8 cellular contexts compared by ENCODE assay signal in genomic region chr17:42744806-42745617, GRCh38. TPM values are rescaled to one million over a fixed set of nuclear protein-coding genes. Genes with fewer than 3 reads are reported as not detected.
DNase-seq lines count a peak whose midpoint lies in the region; ATAC-seq, FAIRE-seq and TF ChIP-seq lines count a peak whose summit lies in the region.

Gene EZH1 (minus strand): TSS chr17:42745040. CDS start chr17:42728941, 16,099 bp downstream.

- no peak for TF ChIP-seq RAD21 in H1 (IDR thresholded peaks at IDR 0.05 in 1 of 2, conservative IDR thresholded peaks at IDR 0.05 in 1 of 2; ENCODE audit: low read depth in 2 of 2, low read length in 2 of 2)

- no peak for TF ChIP-seq CTCF in CD8-positive, alpha-beta T cell (IDR thresholded peaks at IDR 0.05)
- no peak for TF ChIP-seq CTCF in H1 (IDR thresholded peaks at IDR 0.05; ENCODE audit: control extremely low read depth in 1 of 3, insufficient read depth in 1 of 3, low read depth in 1 of 3, low read length in 3 of 3)

- intact Hi-C loops in CD8-positive, alpha-beta T cell (cut with DNase I, micrococcal nuclease): loop anchor here (1.0 to 10.0 kb wide), 10 partner anchors 28 to 740 kb away; partner anchors contain the start of genes RETREG3 (in 2 of the 2), TUBG1 (in 2 of the 2), VPS25 (in 2 of the 2) and BECN1 (in 1 of the 2)

- H3K4ac ChIP-seq in H1 (replicated peaks; ENCODE audit: insufficient read length, low read depth, low read length) (peak within 1 kb of the TSS; percentile 65), mesenchymal stem cell (ENCODE audit: low read depth in 1 of 2, low read length in 2 of 2) (peak within 1 kb of the TSS in 1 of 2 experiments; percentile 56)

- peaks cover 11% of the 10 kb centered on the region for H3K36me3 Mint-ChIP-seq in CD8-positive, alpha-beta T cell
- no peaks in the 10 kb centered on the region for H3K36me3 Mint-ChIP-seq in activated CD8-positive, alpha-beta memory T cell treated with anti-CD3 and anti-CD28 coated beads, Interleukin-2, amount 10 ng/mL, durations not matched to agents 7 days and 5 days

- H3K23ac ChIP-seq in H1 (ENCODE audit: insufficient read length) (no peak within 1 kb of the TSS), mesenchymal stem cell (ENCODE audit: low read length in 2 of 2) (no peak within 1 kb of the TSS)

- FAIRE-seq in HTR-8/SVneo (lab: Jason Lieb, UNC): peak; percentile 100
- no peak for FAIRE-seq in H1 (lab: Jason Lieb, UNC)

- peak within 1 kb of the TSS; percentile 62 for H3K27ac ChIP-seq in CD8-positive, alpha-beta T cell (ENCODE audit: low read depth, low read length)
- H3K27ac ChIP-seq in H1 (ENCODE audit: low read depth, low read length) (peak within 1 kb of the TSS; percentile 85), mesenchymal stem cell (ENCODE audit: low read length, poor library complexity, severe bottlenecking) (peak within 1 kb of the TSS; percentile 63)

- H3K18ac ChIP-seq in H1 (ENCODE audit: extremely low read depth, low read length) (peak within 1 kb of the TSS; percentile 95), mesenchymal stem cell (ENCODE audit: low read depth in 1 of 2, low read length in 2 of 2) (peak within 1 kb of the TSS in 1 of 2 experiments; percentile 93)

- peaks cover 0 to 12% of the 10 kb centered on the region in 2 experiments; a peak in 3 of 4 replicates for H3K79me2 ChIP-seq in H1 (ENCODE audit: control insufficient read depth in 1 of 2, insufficient read depth in 2 of 2, low read length in 2 of 2)

- peak within 1 kb of the TSS; percentile 95 for H4K5ac ChIP-seq in H1 (ENCODE audit: insufficient read length, low read depth, low read length)

- no peak for TF ChIP-seq EP300 in H1 (IDR thresholded peaks at IDR 0.05; ENCODE audit: borderline replicate concordance in 1 of 2, low read depth in 2 of 2, low read length in 2 of 2)

- peak within 1 kb of the TSS; percentile 96 for H3K27ac Mint-ChIP-seq in CD8-positive, alpha-beta T cell
- peak within 1 kb of the TSS; percentile 90 for H3K27ac Mint-ChIP-seq in activated CD8-positive, alpha-beta memory T cell treated with anti-CD3 and anti-CD28 coated beads, Interleukin-2, amount 10 ng/mL, durations not matched to agents 7 days and 5 days

- H3K56ac ChIP-seq in H1 (replicated peaks; ENCODE audit: insufficient read length, low read depth, low read length): peak within 1 kb of the TSS; percentile 33

- H3K23me2 ChIP-seq in H1 (ENCODE audit: low read depth, low read length): peaks cover 2% of the 10 kb centered on the region; the same call in 1 of the 2 replicates

- H3K14ac ChIP-seq in H1 (ENCODE audit: insufficient read length) (no peak within 1 kb of the TSS), mesenchymal stem cell (ENCODE audit: low read length in 2 of 2) (peak within 1 kb of the TSS in 1 of 2 experiments; percentile 94)

- no peak within 1 kb of the TSS for H2BK120ac ChIP-seq in H1 (replicated peaks; ENCODE audit: low read depth, low read length)
- peak within 1 kb of the TSS; percentile 56 for H2BK120ac ChIP-seq in mesenchymal stem cell (ENCODE audit: low read depth, low read length)

- H4K8ac ChIP-seq in H1 (ENCODE audit: extremely low read depth, insufficient read depth, low read length): peak within 1 kb of the TSS; percentile 92; the same call in 1 of the 2 replicates
- peak within 1 kb of the TSS; percentile 46 for H4K8ac ChIP-seq in mesenchymal stem cell (ENCODE audit: low read length)

- H3K4me2 ChIP-seq in H1 (ENCODE audit: insufficient read depth in 1 of 2, low read depth in 2 of 2, low read length in 2 of 2) (peak within 1 kb of the TSS; percentile 79 to 80), mesenchymal stem cell (ENCODE audit: low read length, poor library complexity, severe bottlenecking) (peak within 1 kb of the TSS; percentile 88)

- no peaks in the 10 kb centered on the region for H3K36me3 ChIP-seq in CD8-positive, alpha-beta T cell (ENCODE audit: insufficient read depth, low read length)
- no peaks in the 10 kb centered on the region for H3K36me3 ChIP-seq in NT2/D1 (ENCODE audit: insufficient read depth, insufficient read length, low read length)
- no peaks in the 10 kb centered on the region for H3K36me3 ChIP-seq in H1 (ENCODE audit: control insufficient read depth in 2 of 4, insufficient read depth in 4 of 4, low read length in 3 of 4)
- H3K36me3 ChIP-seq in mesenchymal stem cell (ENCODE audit: control insufficient read depth in 1 of 2, insufficient read depth in 2 of 2, low read depth in 1 of 2, low read length in 2 of 2): peaks cover 3 to 12% of the 10 kb centered on the region in 2 experiments

- H3K9ac ChIP-seq in NT2/D1 (ENCODE audit: insufficient read length, low read depth) (peak within 1 kb of the TSS; percentile 82), H1 (replicated peaks in 1 of 4; ENCODE audit: extremely low read depth in 1 of 4, low read depth in 3 of 4, low read length in 3 of 4) (peak within 1 kb of the TSS; percentile 46 to 83 (median 73)), mesenchymal stem cell (ENCODE audit: low read length) (peak within 1 kb of the TSS; percentile 91)

- H2BK5ac ChIP-seq in H1 (ENCODE audit: low read depth, low read length): peak within 1 kb of the TSS; percentile 79
- H2BK5ac ChIP-seq in mesenchymal stem cell (ENCODE audit: low read depth, low read length, poor library complexity, severe bottlenecking): no peak within 1 kb of the TSS

- ATAC-seq in CD8-positive, alpha-beta T cell: peak; percentile 92
- peak; percentile 74 for ATAC-seq in GM19467 (IDR thresholded peaks at IDR 0.05; ENCODE audit: unreplicated experiment)
- peak; percentile 96 for ATAC-seq in activated CD8-positive, alpha-beta memory T cell treated with anti-CD3 and anti-CD28 coated beads, Interleukin-2, amount 10 ng/mL, durations not matched to agents 7 days and 5 days

- WGBS in H1 (ENCODE audit: extremely low coverage in 1 of 2, insufficient coverage in 1 of 2, insufficient read length in 1 of 2, insufficient replicate concordance in 2 of 2, low coverage in 1 of 2, low lambda C conversion rate in 2 of 2, missing lambda C conversion rate in 1 of 2), 2 experiments: 24% methylated on average over 18 of the region's 50 CpGs; no CpG with 5 or more reads in 1 of the 2 experiments
- 7% methylated on average over 50 of the region's 50 CpGs for WGBS in mesenchymal stem cell

- TF ChIP-seq POLR2A in H1 (IDR thresholded peaks at IDR 0.05; ENCODE audit: control extremely low read depth in 1 of 2, low read depth in 2 of 2, low read length in 2 of 2): peak; percentile 63 to 64; a peak in 2 of 3 replicates

- peak within 1 kb of the TSS; percentile 93 for H4K91ac ChIP-seq in H1 (replicated peaks; ENCODE audit: insufficient read length, low read length)
- H4K91ac ChIP-seq in mesenchymal stem cell (ENCODE audit: low read length): no peak within 1 kb of the TSS

- H3K4me3 Mint-ChIP-seq in CD8-positive, alpha-beta T cell: peak within 1 kb of the TSS; percentile 98
- H3K4me3 Mint-ChIP-seq in activated CD8-positive, alpha-beta memory T cell treated with anti-CD3 and anti-CD28 coated beads, Interleukin-2, amount 10 ng/mL, durations not matched to agents 7 days and 5 days: peak within 1 kb of the TSS; percentile 98

- POLR2A ChIA-PET in CD8-positive, alpha-beta T cell (lab: Charles Lee): no interaction called here
- POLR2A ChIA-PET in H1 (lab: Charles Lee; ENCODE audit: partially characterized antibody): no interaction called here

- H2AK5ac ChIP-seq in H1 (ENCODE audit: low read depth, low read length) (no peak within 1 kb of the TSS), mesenchymal stem cell (ENCODE audit: low read length, severe bottlenecking) (peak within 1 kb of the TSS; percentile 72)

- no peaks in the 10 kb centered on the region for H3K27me3 ChIP-seq in CD8-positive, alpha-beta T cell (ENCODE audit: insufficient read depth, low read length)
- H3K27me3 ChIP-seq in NT2/D1 (ENCODE audit: insufficient read depth, insufficient read length) (peaks cover 11% of the 10 kb centered on the region), H1 (replicated peaks in 1 of 4; ENCODE audit: control insufficient read depth in 3 of 4, extremely low read depth in 1 of 4, insufficient read depth in 3 of 4, low read length in 3 of 4) (peaks cover 9 to 14% (median 13%) of the 10 kb centered on the region in 4 experiments), mesenchymal stem cell (ENCODE audit: control insufficient read depth in 1 of 2, insufficient read depth in 1 of 2, low read length in 2 of 2) (peaks cover 0 to 10% of the 10 kb centered on the region in 2 experiments)

- CTCF ChIA-PET in CD8-positive, alpha-beta T cell (lab: Charles Lee): interaction anchor here (1.0 kb wide), 1 partner anchor 19 kb away, joined by 3 read pairs; no protein-coding TSS in a partner anchor
- CTCF ChIA-PET in activated CD8-positive, alpha-beta memory T cell treated with anti-CD3 and anti-CD28 coated beads, Interleukin-2, amount 10 ng/mL, durations not matched to agents 7 days and 5 days (lab: Charles Lee): interaction anchor here (1.9 kb wide), 1 partner anchor 167 kb away, joined by 7 read pairs; the partner anchor contains the start of gene PSMC3IP
- CTCF ChIA-PET in H1 (lab: Charles Lee; ENCODE audit: partially characterized antibody): no interaction called here

- H3K4me1 ChIP-seq in CD8-positive, alpha-beta T cell (ENCODE audit: insufficient read depth, low read length): peaks cover 17% of the 10 kb centered on the region
- H3K4me1 ChIP-seq in NT2/D1 (ENCODE audit: insufficient read depth, insufficient read length) (peaks cover 12% of the 10 kb centered on the region), H1 (replicated peaks in 1 of 4; ENCODE audit: control insufficient read depth in 3 of 4, insufficient read depth in 4 of 4, low read length in 3 of 4) (peaks cover 0 to 8% (median 6%) of the 10 kb centered on the region in 4 experiments; a peak in 5 of 7 replicates), mesenchymal stem cell (ENCODE audit: control insufficient read depth, insufficient read depth, low read depth, low read length) (peaks cover 9% of the 10 kb centered on the region)

- H3K4me3 ChIP-seq in CD8-positive, alpha-beta T cell (ENCODE audit: low read depth, low read length): peak within 1 kb of the TSS; percentile 72
- H3K4me3 ChIP-seq in NT2/D1 (ENCODE audit: insufficient read length, low read depth): peak within 1 kb of the TSS; percentile 60
- H3K4me3 ChIP-seq in H1 (ENCODE audit: extremely low read depth in 1 of 4, insufficient read depth in 2 of 4, low read depth in 3 of 4, low read length in 4 of 4): peak within 1 kb of the TSS; percentile 39 to 72 (median 64)
- H3K4me3 ChIP-seq in mesenchymal stem cell (ENCODE audit: insufficient read depth in 1 of 2, low read depth in 1 of 2, low read length in 2 of 2): peak within 1 kb of the TSS; percentile 72 to 77

- no peaks in the 10 kb centered on the region for H4K20me1 ChIP-seq in H1 (replicated peaks in 1 of 2; ENCODE audit: control insufficient read depth in 1 of 2, insufficient read depth in 2 of 2, low read length in 2 of 2)

- H2AFZ ChIP-seq in H1 (ENCODE audit: low read length) (0 out of 2 replicates have a peak within 1 kb of the TSS, but pooled peaks have one; percentile 28), mesenchymal stem cell (ENCODE audit: low read depth, low read length) (peak within 1 kb of the TSS; percentile 80)

- peak; percentile 82 to 96 (median 90) for DNase-seq in CD8-positive, alpha-beta T cell
- DNase-seq in HTR-8/SVneo (ENCODE audit: insufficient read length, low spot score) (peak; percentile 100), NT2/D1 (ENCODE audit: low read depth, low spot score) (peak; percentile 79), H1 (ENCODE audit: low read depth in 1 of 2, low spot score in 2 of 2) (peak; percentile 83 to 94), mesenchymal stem cell (peak; percentile 89)
- peak; percentile 93 for DNase-seq in activated CD8-positive, alpha-beta memory T cell treated with anti-CD3 and anti-CD28 coated beads, Interleukin-2, amount 10 ng/mL, durations not matched to agents 7 days and 5 days
- peak; percentile 80 for DNase-seq in stimulated activated CD8-positive, alpha-beta memory T cell treated with anti-CD3 and anti-CD28 coated beads, Interleukin-12 subunit alpha, Interleukin-12 subunit beta, amount 100 ng/mL, for 24 hours (ENCODE audit: extremely low read depth)

- no peak within 1 kb of the TSS; the same call in 1 of the 2 replicates for H2BK20ac ChIP-seq in H1 (ENCODE audit: low read length)

- H2BK15ac ChIP-seq in H1 (ENCODE audit: low read length) (no peak within 1 kb of the TSS), mesenchymal stem cell (ENCODE audit: low read depth, poor library complexity, severe bottlenecking) (no peak within 1 kb of the TSS)

- no peaks in the 10 kb centered on the region for H3K9me3 ChIP-seq in CD8-positive, alpha-beta T cell (ENCODE audit: low read length)
- H3K9me3 ChIP-seq in NT2/D1 (ENCODE audit: insufficient read depth, low read length) (peaks cover 12% of the 10 kb centered on the region), H1 (ENCODE audit: insufficient read depth in 2 of 2, low read depth in 1 of 2, low read length in 1 of 2) (peaks cover 0 to 3% of the 10 kb centered on the region in 2 experiments; a peak in 1 of 4 replicates), mesenchymal stem cell (ENCODE audit: control insufficient read depth, low read length) (no peaks in the 10 kb centered on the region)

- H3K27me3 Mint-ChIP-seq in CD8-positive, alpha-beta T cell (ENCODE audit: low read depth): peaks cover 13% of the 10 kb centered on the region
- H3K27me3 Mint-ChIP-seq in activated CD8-positive, alpha-beta memory T cell treated with anti-CD3 and anti-CD28 coated beads, Interleukin-2, amount 10 ng/mL, durations not matched to agents 7 days and 5 days: peaks cover 30% of the 10 kb centered on the region

- H3K79me1 ChIP-seq in H1 (ENCODE audit: low read depth, low read length): no peaks in the 10 kb centered on the region
- H3K79me1 ChIP-seq in mesenchymal stem cell (replicated peaks; ENCODE audit: low read length, poor library complexity, severe bottlenecking): peaks cover 17% of the 10 kb centered on the region

- H3K9me3 Mint-ChIP-seq in CD8-positive, alpha-beta T cell: no peaks in the 10 kb centered on the region
- no peaks in the 10 kb centered on the region for H3K9me3 Mint-ChIP-seq in activated CD8-positive, alpha-beta memory T cell treated with anti-CD3 and anti-CD28 coated beads, Interleukin-2, amount 10 ng/mL, durations not matched to agents 7 days and 5 days (ENCODE audit: low read depth)

- peaks cover 31% of the 10 kb centered on the region for H3K4me1 Mint-ChIP-seq in CD8-positive, alpha-beta T cell (ENCODE audit: low read depth)
- H3K4me1 Mint-ChIP-seq in activated CD8-positive, alpha-beta memory T cell treated with anti-CD3 and anti-CD28 coated beads, Interleukin-2, amount 10 ng/mL, durations not matched to agents 7 days and 5 days: peaks cover 20% of the 10 kb centered on the region

- H2BK12ac ChIP-seq in H1 (ENCODE audit: low read depth, low read length) (no peak within 1 kb of the TSS; the same call in 1 of the 2 replicates), mesenchymal stem cell (ENCODE audit: low read length in 2 of 2) (peak within 1 kb of the TSS in 1 of 2 experiments; percentile 59)

RNA-seq across cellular contexts. Expression of gene EZH1, which starts in this region (rescaled TPM):
- 10 to 100 TPM; 59.2 to 63.4 TPM for total RNA-seq in CD8-positive, alpha-beta T cell
- 10 to 100 TPM; 39.9 to 46.5 TPM for total RNA-seq in activated CD8-positive, alpha-beta memory T cell treated with anti-CD3 and anti-CD28 coated beads, Interleukin-2, amount 10 ng/mL, durations not matched to agents 7 days and 5 days
- 18.5 and 20.8 TPM in 2 replicates for total RNA-seq in H1 (2021; fragmentation: NEBNext Ultra II Directional; extraction: Animal tissue kit (Norgen Biotek cat#: 25700))
- polyA plus RNA-seq in H1 (2011; rRNA removed): 17.4 and 22.9 TPM in 2 replicates
- 28.3 TPM for polyA plus RNA-seq in H1 (2011; cell fraction: cytosol; rRNA removed)
- polyA plus RNA-seq in H1 (2011; cell fraction: nucleus; rRNA removed): 64.4 TPM
- polyA plus RNA-seq in H1 (2012, experiment 1 of 2): 16.2 to 21.8 TPM (median 17.8 TPM) in 4 replicates
- polyA plus RNA-seq in H1 (2012, experiment 2 of 2): 3.2 TPM
- polyA plus RNA-seq in H1 (2013, experiment 1 of 2): 9.3 TPM
- polyA plus RNA-seq in H1 (2013, experiment 2 of 2): 7.9 TPM
- polyA minus RNA-seq in H1 (2011; rRNA and poly(A)+ RNA removed): 32.7 and 33.7 TPM in 2 replicates
- 11.9 TPM for polyA minus RNA-seq in H1 (2011; cell fraction: cytosol; rRNA and poly(A)+ RNA removed)
- polyA minus RNA-seq in H1 (2011; cell fraction: nucleus; rRNA and poly(A)+ RNA removed): 51.8 TPM
- polyA plus RNA-seq in mesenchymal stem cell (2013, experiment 1 of 2): 8.5 TPM
- 7.7 TPM for polyA plus RNA-seq in mesenchymal stem cell (2013, experiment 2 of 2)

Comparison
In these comparisons a context has a peak if more than half of its experiments do, and no peak if none do; other contexts are left out.
1. Peak in every context shown above with its lines: DNase-seq, ATAC-seq, H3K4me3 ChIP-seq and H3K27ac ChIP-seq.